Comparison of ENCODE assay signal across 25 cellular contexts in genomic region chr1:233951804-233952203, GRCh38. TPM values are rescaled to one million over a fixed set of nuclear protein-coding genes. Genes with fewer than 3 reads are reported as not detected.
"Had no signal": no experiment of that assay in that cellular context is flagged by ENCODE, and none has a peak within 500 bp of the region (broad histone marks: within the 10 kb centered on the region; RNA-seq: fewer than 3 reads in every experiment).

No MANE protein-coding gene starts in this region.

- DNase-seq: colonic mucosa; cortex of kidney; dermis blood vessel endothelial cell; dorsolateral prefrontal cortex; effector CD4-positive, alpha-beta T cell; effector CD8-positive, alpha-beta T cell; effector memory CD4-positive, alpha-beta T cell; effector memory CD8-positive, alpha-beta T cell; endodermal cell; erythroblast; esophagus squamous epithelium; foreskin fibroblast; foreskin keratinocyte; foreskin melanocyte; gastrocnemius medialis; glutamatergic neuron; head of caudate nucleus; heart left ventricle; heart right ventricle had no signal

- H3K4me1 ChIP-seq: colonic mucosa, esophagus muscularis mucosa, esophagus squamous epithelium, foreskin keratinocyte, gastrocnemius medialis, gastroesophageal sphincter, heart left ventricle, heart right ventricle had no signal

- H3K27ac ChIP-seq: colonic mucosa, coronary artery, dorsolateral prefrontal cortex, epithelial cell of prostate, esophagus muscularis mucosa, esophagus squamous epithelium, foreskin keratinocyte, gastrocnemius medialis, gastroesophageal sphincter, heart left ventricle, heart right ventricle had no signal

- H3K36me3 ChIP-seq: colonic mucosa, esophagus muscularis mucosa, esophagus squamous epithelium, gastrocnemius medialis, gastroesophageal sphincter, heart left ventricle, heart right ventricle had no signal

- H3K27me3 ChIP-seq: colonic mucosa, dorsolateral prefrontal cortex, esophagus muscularis mucosa, esophagus squamous epithelium, foreskin keratinocyte, gastrocnemius medialis, gastroesophageal sphincter, heart right ventricle had no signal

- H3K4me3 ChIP-seq: colonic mucosa, coronary artery, dorsolateral prefrontal cortex, esophagus muscularis mucosa, esophagus squamous epithelium, gastrocnemius medialis, gastroesophageal sphincter, heart left ventricle, heart right ventricle had no signal

- H3K9me3 ChIP-seq: colonic mucosa, gastrocnemius medialis had no signal

RNA-seq across cellular contexts. Expression of gene SLC35F3, which starts 47.3 kb away (rescaled TPM):
- polyA plus RNA-seq: endothelial cell of umbilical vein, fibroblast of lung had no signal
